Comparison of ENCODE assay signal across 8 cellular contexts in the genomic region with DNA sequence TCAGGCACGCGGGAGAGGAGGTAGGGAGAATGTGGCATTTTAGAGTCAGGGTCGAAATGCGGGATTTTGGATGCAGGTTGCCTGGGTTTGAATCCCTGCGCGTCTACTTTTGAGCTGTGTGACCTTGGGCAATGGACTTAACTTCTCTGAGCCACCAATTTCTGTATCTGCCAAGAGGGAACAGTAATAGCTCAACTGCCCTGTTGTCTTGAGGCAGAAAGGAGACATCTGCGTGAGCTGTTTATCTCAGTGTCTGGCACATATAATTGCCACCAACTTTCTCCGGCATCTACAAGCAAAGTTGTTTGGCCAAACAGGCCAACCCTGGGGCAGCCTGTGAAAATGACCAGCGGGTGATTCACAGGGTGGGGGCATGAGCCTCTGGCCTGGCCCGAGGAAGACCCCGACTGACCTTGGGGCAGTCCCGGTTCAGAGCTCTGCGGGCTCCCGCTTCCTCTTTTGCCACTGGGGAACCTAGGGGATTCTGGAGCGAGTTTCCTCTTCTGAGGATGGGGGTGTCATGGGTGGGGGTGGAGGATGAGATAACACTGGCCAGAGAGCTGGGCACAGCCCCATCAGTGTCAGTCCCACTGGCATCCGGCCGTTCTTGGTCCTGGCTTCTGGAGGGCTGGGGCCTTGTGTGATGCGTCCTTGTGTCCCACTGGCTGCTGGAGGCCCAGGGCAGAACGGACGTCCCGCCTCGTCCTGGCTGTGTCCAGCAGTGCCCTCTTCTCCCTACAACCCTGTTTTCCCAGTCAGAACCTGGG. TPM values are rescaled to one million over a fixed set of nuclear protein-coding genes. Genes with fewer than 3 reads are reported as not detected.
DNase-seq lines count a peak whose midpoint lies in the region; TF ChIP-seq lines count a peak whose summit lies in the region.

No MANE protein-coding gene starts in this region.

- H3K9me3 ChIP-seq in NT2/D1 (ENCODE audit: insufficient read depth, low read length) (no peaks in the 10 kb centered on the region), tibial nerve (no peaks in the 10 kb centered on the region), WERI-Rb-1 (ENCODE audit: severe bottlenecking) (no peaks in the 10 kb centered on the region)

- H3K9ac ChIP-seq in NT2/D1 (ENCODE audit: insufficient read length, low read depth): peak overlapping the region; percentile 87

- 6 to 16% methylated on average over 19 to 22 of the region's 22 CpGs for WGBS in tibial nerve, 2 donors

- no peak for TF ChIP-seq POLR2A in tibial nerve (IDR thresholded peaks at IDR 0.05)

- peak in 1 of 2 donors; percentile 1 for TF ChIP-seq EP300 in tibial nerve (IDR thresholded peaks at IDR 0.05)

- no peak for TF ChIP-seq CTCF in coronary artery (IDR thresholded peaks at IDR 0.05)
- TF ChIP-seq CTCF in tibial nerve (IDR thresholded peaks at IDR 0.05): no peak
- TF ChIP-seq CTCF in WERI-Rb-1 (IDR thresholded peaks at IDR 0.05; ENCODE audit: low read depth, low read length): no peak

- H3K4me1 ChIP-seq in NT2/D1 (ENCODE audit: insufficient read depth, insufficient read length): peaks cover 46% of the 10 kb centered on the region
- H3K4me1 ChIP-seq in tibial nerve: peaks cover 0 to 76% (median 35%) of the 10 kb centered on the region in 4 donors

- peaks cover 37% of the 10 kb centered on the region for H3K36me3 ChIP-seq in NT2/D1 (ENCODE audit: insufficient read depth, insufficient read length, low read length)
- no peaks in the 10 kb centered on the region for H3K36me3 ChIP-seq in tibial nerve
- peaks cover 4% of the 10 kb centered on the region; the same call in 1 of the 2 replicates for H3K36me3 ChIP-seq in WERI-Rb-1

- H3K4me3 ChIP-seq in NT2/D1 (ENCODE audit: insufficient read length, low read depth) (peak overlapping the region; percentile 87), coronary artery (peak overlapping the region; percentile 91), tibial nerve (peak overlapping the region; percentile 83 to 99 (median 97)), WERI-Rb-1 (ENCODE audit: low read depth, low read length) (no peak overlapping the region)

- H3K27me3 ChIP-seq in NT2/D1 (ENCODE audit: insufficient read depth, insufficient read length) (no peaks in the 10 kb centered on the region), tibial nerve (no peaks in the 10 kb centered on the region), WERI-Rb-1 (ENCODE audit: insufficient read depth, low read depth, severe bottlenecking) (no peaks in the 10 kb centered on the region)

- peak; percentile 42 for DNase-seq in ELF-1 (ENCODE audit: low read depth, low spot score)
- DNase-seq in NT2/D1 (ENCODE audit: low read depth, low spot score): no peak
- DNase-seq in coronary artery (ENCODE audit: low spot score): no peak
- DNase-seq in medulla oblongata (ENCODE audit: extremely low spot score): peak; percentile 71
- peak; percentile 43 to 51 for DNase-seq in tibial nerve (ENCODE audit: low spot score in 2 of 2)
- no peak for DNase-seq in stimulated activated CD4-positive, alpha-beta T cell treated with anti-CD3 and anti-CD28 coated beads, Interleukin-15, amount 100 ng/mL, for 24 hours
- DNase-seq in HT-29 (ENCODE audit: low spot score): no peak
- DNase-seq in WERI-Rb-1: no peak

- H3K27ac ChIP-seq in coronary artery (peak overlapping the region; percentile 94), tibial nerve (peak overlapping the region; percentile 90 to 95 (median 94)), WERI-Rb-1 (no peak overlapping the region)

RNA-seq across cellular contexts. Expression of a gene that starts 1.3 kb away (rescaled TPM):
- total RNA-seq in tibial nerve: 10 to 100 TPM; 24.3 to 30.6 (median 27.0) TPM
- total RNA-seq in HT-29 (2014; rRNA removed; shearing (Covaris generic)): 13.3 and 13.4 TPM in 2 replicates

Comparison
In these comparisons a context has a peak if more than half of its experiments do, and no peak if none do; other contexts are left out.
1. DNase-seq: peak in ELF-1 (single experiment), medulla oblongata (single experiment) and tibial nerve (2 of 2); none in NT2/D1 (single experiment), coronary artery (single experiment), stimulated activated CD4-positive, alpha-beta T cell treated with anti-CD3 and anti-CD28 coated beads, Interleukin-15, amount 100 ng/mL, for 24 hours (single experiment), HT-29 (single experiment) and WERI-Rb-1 (single experiment).